ENCODE assay signal across 1 cellular context in genomic region chr15:78711638-78712037, GRCh38.
TF ChIP-seq lines count a peak whose summit lies in the region.

No MANE protein-coding gene starts in this region.

TF ChIP-seq in HepG2, 621 proteins besides CTCF, POLR2A, EP300 and RAD21 (continued from another document):
- TF ChIP-seq PATZ1 (CRISPR knock-in tag; IDR thresholded peaks at IDR 0.05) (0 out of 2 replicates have a peak, but pooled peaks have one; percentile 14), SOX13 (IDR thresholded peaks at IDR 0.05) (no peak), SOX13 (CRISPR knock-in tag; conservative IDR thresholded peaks at IDR 0.05 in 1 of 2, IDR thresholded peaks at IDR 0.05 in 1 of 2) (no peak), U2AF2 (IDR thresholded peaks at IDR 0.05; ENCODE audit: low read depth, low read length) (no peak), CEBPB (IDR thresholded peaks at IDR 0.05; ENCODE audit: borderline replicate concordance, low read depth, low read length) (0 out of 2 replicates have a peak, but pooled peaks have one; percentile 8), ZNF143 (CRISPR knock-in tag; IDR thresholded peaks at IDR 0.05) (no peak), HOXA7 (CRISPR knock-in tag; IDR thresholded peaks at IDR 0.05) (no peak), ZBTB49 (CRISPR knock-in tag; IDR thresholded peaks at IDR 0.05; ENCODE audit: borderline replicate concordance) (no peak), ZNF644 (CRISPR knock-in tag; IDR thresholded peaks at IDR 0.05; ENCODE audit: low read depth) (0 out of 2 replicates have a peak, but pooled peaks have one; percentile 24), RFX5 (IDR thresholded peaks at IDR 0.05; ENCODE audit: low read depth, low read length) (no peak), ZMAT5 (CRISPR knock-in tag; IDR thresholded peaks at IDR 0.05; ENCODE audit: borderline replicate concordance, low read depth) (no peak), ZGPAT (CRISPR knock-in tag; IDR thresholded peaks at IDR 0.05) (no peak), NR2F2 (IDR thresholded peaks at IDR 0.05; ENCODE audit: borderline replicate concordance, low read depth) (0 out of 2 replicates have a peak, but pooled peaks have one; percentile 33), HOXD1 (CRISPR knock-in tag; IDR thresholded peaks at IDR 0.05) (no peak), ZNF292 (CRISPR knock-in tag; IDR thresholded peaks at IDR 0.05; ENCODE audit: borderline replicate concordance, low read depth) (no peak), ZNF839 (CRISPR knock-in tag; IDR thresholded peaks at IDR 0.05; ENCODE audit: borderline replicate concordance) (no peak), RFX3 (CRISPR knock-in tag; IDR thresholded peaks at IDR 0.05) (no peak), NR2F6 (IDR thresholded peaks at IDR 0.05) (peak; percentile 75), NR2F6 (CRISPR knock-in tag; IDR thresholded peaks at IDR 0.05) (peak; percentile 80), FOXP1 (IDR thresholded peaks at IDR 0.05) (no peak), FOXP1 (CRISPR knock-in tag; IDR thresholded peaks at IDR 0.05) (peak; percentile 23; the same call in 1 of the 2 replicates), BRCA1 (CRISPR knock-in tag; IDR thresholded peaks at IDR 0.05) (no peak), ARNTL (CRISPR knock-in tag; IDR thresholded peaks at IDR 0.05) (no peak)
TF ChIP-seq in HepG2: peak in this region for 16.
